10 cellular contexts compared by ENCODE assay signal in the genomic region with DNA sequence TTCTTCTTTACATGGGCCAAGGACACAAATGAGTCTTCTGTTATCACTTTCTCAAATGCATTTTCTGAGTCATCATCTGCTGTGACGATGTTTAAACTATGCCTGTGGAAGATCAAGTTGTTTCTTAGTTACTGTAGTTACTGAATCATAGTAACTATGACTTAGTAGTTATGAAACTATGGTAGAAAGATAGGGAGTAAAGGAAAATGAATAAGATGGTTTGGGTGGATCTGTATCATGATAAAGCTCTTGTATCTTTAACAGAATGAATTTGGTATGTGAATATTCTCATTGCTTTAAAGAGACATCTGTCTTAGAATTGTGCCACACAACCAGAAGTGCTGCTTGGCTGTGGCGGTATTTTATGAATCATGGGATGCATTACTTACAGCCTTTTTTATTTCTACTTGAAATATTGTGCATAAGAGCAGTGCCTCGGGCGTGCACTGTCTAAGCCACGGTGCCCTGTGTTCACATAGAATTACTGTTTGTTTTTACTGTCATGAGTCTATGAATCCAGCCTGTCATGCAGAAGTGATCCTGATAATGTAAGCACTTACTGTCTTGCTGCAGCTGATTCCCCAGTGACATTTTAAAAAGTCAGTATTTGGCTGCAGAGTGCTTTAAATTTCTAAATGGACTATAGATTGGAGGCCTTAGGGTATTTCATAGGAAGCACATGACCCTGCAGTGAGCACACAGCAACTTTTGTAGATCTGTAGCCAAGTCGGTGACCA.
DNase-seq lines count a peak whose midpoint lies in the region; ATAC-seq and TF ChIP-seq lines count a peak whose summit lies in the region.
"Had no signal": no experiment of that assay in that cellular context is flagged by ENCODE, and none has a peak within 500 bp of the region (broad histone marks: within the 10 kb centered on the region; RNA-seq: fewer than 3 reads in every experiment).

No MANE protein-coding gene starts in this region.

- H3K79me2 ChIP-seq in smooth muscle cell (ENCODE audit: low read depth) = peaks cover 10% of the 10 kb centered on the region

- DNase-seq in DMS53 (lab: John Stamatoyannopoulos, UW) (peak; percentile 29), DMS53 treated with DMSO at 0.1 percent for 48 hours (lab: John Stamatoyannopoulos, UW; ENCODE audit: unreplicated experiment) (no peak), glomerular visceral epithelial cell (ENCODE audit: extremely low spot score) (peak; percentile 63), smooth muscle cell (lab: John Stamatoyannopoulos, UW; ENCODE audit: unreplicated experiment) (no peak), NCI-H526 (lab: John Stamatoyannopoulos, UW) (no peak), inferior parietal cortex (ENCODE audit: extremely low spot score) (no peak)
- DNase-seq: hypothalamus had no signal

- H3K4me3 ChIP-seq in smooth muscle cell = no peak overlapping the region

- H3F3A ChIP-seq in smooth muscle cell (ENCODE audit: low read depth) = peaks cover 23% of the 10 kb centered on the region

- H3K9me3 ChIP-seq in smooth muscle cell (replicated peaks; ENCODE audit: low read depth) = no peaks in the 10 kb centered on the region

- H3K36me3 ChIP-seq in smooth muscle cell (ENCODE audit: low read depth) = no peaks in the 10 kb centered on the region

- ATAC-seq in HG02884 (IDR thresholded peaks at IDR 0.05; ENCODE audit: unreplicated experiment) = no peak

- TF ChIP-seq CTCF in VCaP (conservative IDR thresholded peaks at IDR 0.05) = no peak
- no peak for TF ChIP-seq CTCF in smooth muscle cell (IDR thresholded peaks at IDR 0.05; ENCODE audit: borderline replicate concordance, insufficient read depth, poor library complexity, severe bottlenecking)

- peaks cover 5% of the 10 kb centered on the region for H3K4me1 ChIP-seq in smooth muscle cell (ENCODE audit: low read depth)

- peaks cover 5% of the 10 kb centered on the region for H4K20me1 ChIP-seq in smooth muscle cell (ENCODE audit: low read depth)

- H2AFZ ChIP-seq in smooth muscle cell (ENCODE audit: low read depth) = no peak overlapping the region

- H3K9ac ChIP-seq in smooth muscle cell (ENCODE audit: low read depth) = peak overlapping the region; percentile 79

- H3K27ac ChIP-seq in VCaP (peak overlapping the region; percentile 4; the same call in 1 of the 2 replicates), smooth muscle cell (ENCODE audit: low read depth) (peak overlapping the region; percentile 98)
- H3K27ac ChIP-seq: 22Rv1 had no signal

- WGBS in smooth muscle cell (ENCODE audit: low lambda C conversion rate) = 23% methylated on average over 6 of the region's 6 CpGs

- peak overlapping the region; percentile 77 for H3K4me2 ChIP-seq in smooth muscle cell

- no peaks in the 10 kb centered on the region for H3K27me3 ChIP-seq in smooth muscle cell (ENCODE audit: low read depth)

Comparison
In these comparisons a context has a peak if more than half of its experiments do, and no peak if none do; other contexts are left out.
1. DNase-seq: peak in DMS53 (single experiment) and glomerular visceral epithelial cell (single experiment); none in DMS53 treated with DMSO at 0.1 percent for 48 hours (single experiment), smooth muscle cell (single experiment), NCI-H526 (0 of 2) and inferior parietal cortex (single experiment).